ENCODE assay signal across 7 cellular contexts in genomic region chr4:79917246-79917645, GRCh38.
A peak's percentile ranks its signal among the peaks of the same experiment; 100 is the strongest.
DNase-seq lines count a peak whose midpoint lies in the region; ATAC-seq and TF ChIP-seq lines count a peak whose summit lies in the region.

No MANE protein-coding gene starts in this region.

- H3K9me3 ChIP-seq in esophagus squamous epithelium (no peaks in the 10 kb centered on the region), prostate gland (no peaks in the 10 kb centered on the region)

- H3K27me3 Mint-ChIP-seq in HFFc6 (ENCODE audit: insufficient read depth) (no peaks in the 10 kb centered on the region), progenitor cell of endocrine pancreas (no peaks in the 10 kb centered on the region)

- H3K36me3 Mint-ChIP-seq in HFFc6 (ENCODE audit: low read depth): no peaks in the 10 kb centered on the region
- H3K36me3 Mint-ChIP-seq in progenitor cell of endocrine pancreas (ENCODE audit: insufficient read depth): peaks cover 6% of the 10 kb centered on the region

- no peak overlapping the region for H3K4me3 ChIP-seq in esophagus squamous epithelium
- no peak overlapping the region for H3K4me3 ChIP-seq in prostate gland

- H3K4me1 Mint-ChIP-seq in HFFc6 (ENCODE audit: low read depth) (peaks cover 47% of the 10 kb centered on the region), progenitor cell of endocrine pancreas (ENCODE audit: low read depth) (peaks cover 8% of the 10 kb centered on the region)

- H3K4me1 ChIP-seq in esophagus squamous epithelium (no peaks in the 10 kb centered on the region), prostate gland (replicated peaks) (no peaks in the 10 kb centered on the region)

- H3K27ac Mint-ChIP-seq in HFFc6: peak overlapping the region; percentile 56; the same call in 1 of the 2 replicates
- no peak overlapping the region for H3K27ac Mint-ChIP-seq in progenitor cell of endocrine pancreas

- H3K27me3 ChIP-seq in esophagus squamous epithelium (no peaks in the 10 kb centered on the region), prostate gland (replicated peaks; ENCODE audit: insufficient read depth) (no peaks in the 10 kb centered on the region)

- H3K27ac ChIP-seq in esophagus squamous epithelium (no peak overlapping the region), prostate gland (peak overlapping the region in 1 of 2 donors; percentile 10)

- TF ChIP-seq CTCF in HFFc6 (IDR thresholded peaks at IDR 0.05) (peak; percentile 88), esophagus squamous epithelium (IDR thresholded peaks at IDR 0.05) (peak in 4 of 6 experiments; percentile 13 to 58 (median 36)), progenitor cell of endocrine pancreas (IDR thresholded peaks at IDR 0.05; ENCODE audit: unreplicated experiment) (peak; percentile 55), prostate gland (IDR thresholded peaks at IDR 0.05) (peak in 1 of 4 experiments; percentile 21)

- H3K36me3 ChIP-seq in esophagus squamous epithelium (no peaks in the 10 kb centered on the region), prostate gland (no peaks in the 10 kb centered on the region)

- TF ChIP-seq POLR2A in esophagus squamous epithelium (IDR thresholded peaks at IDR 0.05) (no peak), prostate gland (IDR thresholded peaks at IDR 0.05) (no peak)

- H3K4me3 Mint-ChIP-seq in HFFc6: no peak overlapping the region
- no peak overlapping the region for H3K4me3 Mint-ChIP-seq in progenitor cell of endocrine pancreas (ENCODE audit: low read depth)

- H3K9me3 Mint-ChIP-seq in HFFc6 (no peaks in the 10 kb centered on the region), progenitor cell of endocrine pancreas (ENCODE audit: low read depth) (peaks cover 6% of the 10 kb centered on the region)

- intact Hi-C loops in esophagus squamous epithelium (cut with DNase I) (no loop called here), prostate gland (cut with DNase I) (loop anchor here (10.0 kb wide), 1 partner anchor 92 kb away; no protein-coding TSS in a partner anchor)

- WGBS in esophagus squamous epithelium, 2 donors: 95 to 100% methylated on average over 1 of the region's 1 CpG
- WGBS in prostate gland: 100% methylated on average over 1 of the region's 1 CpG

- peak; percentile 28 for DNase-seq in HFFc6
- DNase-seq in NAMALWA (ENCODE audit: low spot score): peak; percentile 68
- peak; percentile 33 to 34 for DNase-seq in activated CD4-positive, alpha-beta T cell treated with anti-CD3 and anti-CD28 coated beads, Interleukin-2, amount 50 U/mL, for 4 hours
- DNase-seq in esophagus squamous epithelium (lab: John Stamatoyannopoulos, UW): no peak
- DNase-seq in progenitor cell of endocrine pancreas (ENCODE audit: low spot score, unreplicated experiment): no peak
- DNase-seq in prostate gland (ENCODE audit: low spot score): no peak

- ATAC-seq in GM18499 (IDR thresholded peaks at IDR 0.05; ENCODE audit: insufficient read depth, unreplicated experiment): peak; percentile 67

Comparison
In these comparisons a context has a peak if more than half of its experiments do, and no peak if none do; other contexts are left out.
1. DNase-seq: peak in HFFc6 (single experiment), NAMALWA (single experiment) and activated CD4-positive, alpha-beta T cell treated with anti-CD3 and anti-CD28 coated beads, Interleukin-2, amount 50 U/mL, for 4 hours (2 of 2); none in esophagus squamous epithelium (single experiment), progenitor cell of endocrine pancreas (single experiment) and prostate gland (single experiment).